Comparison of ENCODE assay signal across 19 cellular contexts in the genomic region with DNA sequence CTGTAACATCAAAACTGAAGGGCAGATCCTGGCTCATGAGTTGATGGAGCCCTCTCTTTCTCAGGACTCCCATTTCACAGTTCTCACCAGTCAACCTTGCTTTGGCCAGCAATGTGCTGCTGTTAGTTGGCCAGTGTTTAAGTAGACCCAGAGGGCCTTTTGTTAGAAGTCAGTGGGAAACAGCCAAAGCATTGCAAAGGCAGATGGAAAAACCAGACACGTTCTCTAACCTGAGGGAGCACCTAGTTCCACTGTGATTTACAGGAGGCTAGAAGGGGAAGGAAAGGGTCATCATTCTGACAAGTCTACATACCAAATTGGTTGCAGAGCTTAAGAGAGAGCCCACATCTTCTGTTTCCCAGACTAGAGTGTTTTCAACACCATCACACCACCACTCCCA.
"Had no signal": no experiment of that assay in that cellular context is flagged by ENCODE, and none has a peak within 500 bp of the region (broad histone marks: within the 10 kb centered on the region; RNA-seq: fewer than 3 reads in every experiment).

No MANE protein-coding gene starts in this region.

- H3K4me3 ChIP-seq: esophagus muscularis mucosa, left ventricle myocardium inferior, lower lobe of right lung, psoas muscle, right lobe of liver, testis, tibial nerve had no signal

- H3K27ac ChIP-seq: epithelial cell of prostate, left ventricle myocardium inferior, lower lobe of right lung, neutrophil, psoas muscle, right lobe of liver, testis had no signal

- H3K27me3 ChIP-seq: right lobe of liver, testis, tibial nerve had no signal

- H3K4me1 ChIP-seq: psoas muscle had no signal

- H3K36me3 ChIP-seq: esophagus muscularis mucosa, left ventricle myocardium inferior, lower lobe of right lung, neutrophil, right lobe of liver, tibial nerve had no signal

- ATAC-seq: lower lobe of right lung; naive thymus-derived CD4-positive, alpha-beta T cell; psoas muscle; right lobe of liver; stimulated activated memory B cell treated with anti-CD40 and anti-IgM and Interleukin-4, amounts not matched to agents 10 μg/mL and 1 μg/mL and 100 μg/mL, for 72 hours; stimulated activated naive CD8-positive, alpha-beta T cell treated with anti-CD3 and anti-CD28 coated beads, Interleukin-15, amount 100 ng/mL, for 72 hours had no signal

- FAIRE-seq: kidney had no signal

- H3K9me3 ChIP-seq: esophagus muscularis mucosa, left ventricle myocardium inferior, lower lobe of right lung, neutrophil, psoas muscle, right lobe of liver, testis, tibial nerve had no signal

- DNase-seq: effector memory CD4-positive, alpha-beta T cell; foreskin fibroblast; immature natural killer cell; kidney; left cardiac atrium; left ventricle myocardium inferior; lower lobe of right lung; naive thymus-derived CD4-positive, alpha-beta T cell; psoas muscle; retina; right lobe of liver; stimulated activated CD4-positive, alpha-beta T cell treated with anti-CD3 and anti-CD28 coated beads, Interleukin-4, amount 100 ng/mL, for 24 hours; stimulated activated naive CD8-positive, alpha-beta T cell treated with anti-CD3 and anti-CD28 coated beads, Interleukin-15, amount 100 ng/mL, for 72 hours; testis had no signal
